ENCODE assay signal across 28 cellular contexts in the genomic region with DNA sequence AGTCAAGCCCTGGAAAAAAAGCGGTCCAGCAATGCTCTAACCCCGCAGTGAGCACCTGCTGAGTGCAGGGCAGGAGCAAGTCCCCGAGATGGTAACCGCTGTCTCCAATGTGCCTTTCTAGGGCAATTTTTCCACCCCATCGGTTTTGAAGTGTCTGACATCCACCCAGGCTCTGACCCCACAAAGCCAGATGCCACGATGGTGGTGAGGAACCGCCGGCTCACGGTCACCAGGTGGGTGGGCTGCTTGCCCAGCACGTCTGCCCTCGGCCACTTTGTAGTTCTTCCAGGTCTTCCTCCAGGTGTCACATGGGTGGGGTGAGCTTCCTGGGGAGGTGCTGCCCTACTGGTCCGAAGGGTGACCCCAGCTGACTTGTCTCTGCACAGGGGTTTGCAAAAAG. TPM values are rescaled to one million over a fixed set of nuclear protein-coding genes. Genes with fewer than 3 reads are reported as not detected.
"Had no signal": no experiment of that assay in that cellular context is flagged by ENCODE, and none has a peak within 500 bp of the region (broad histone marks: within the 10 kb centered on the region; RNA-seq: fewer than 3 reads in every experiment).

No MANE protein-coding gene starts in this region.

- H3K27me3 ChIP-seq: hepatocyte, sigmoid colon, spleen, tibial nerve, uterus had no signal

- ATAC-seq: heart right ventricle; left cardiac atrium; left lobe of liver; left ventricle myocardium superior; lower lobe of right lung; naive thymus-derived CD8-positive, alpha-beta T cell; psoas muscle; right cardiac atrium; stimulated activated effector memory CD8-positive, alpha-beta T cell treated with anti-CD3 and anti-CD28 coated beads, Interleukin-12 subunit alpha, Interleukin-12 subunit beta, amount 100 ng/mL, for 72 hours; stimulated activated naive CD8-positive, alpha-beta T cell treated with anti-CD3 and anti-CD28 coated beads, Interleukin-15, amount 100 ng/mL, for 72 hours had no signal

- H3K4me1 ChIP-seq: heart right ventricle, lower lobe of right lung, parathyroid adenoma, psoas muscle, sigmoid colon, uterus had no signal

- H3K27me3 Mint-ChIP-seq: naive thymus-derived CD8-positive, alpha-beta T cell; stimulated activated naive CD8-positive, alpha-beta T cell treated with anti-CD3 and anti-CD28 coated beads, Interleukin-15, amount 100 ng/mL, for 72 hours had no signal

- H3K36me3 Mint-ChIP-seq: naive thymus-derived CD8-positive, alpha-beta T cell; stimulated activated effector memory CD8-positive, alpha-beta T cell treated with anti-CD3 and anti-CD28 coated beads, Interleukin-12 subunit alpha, Interleukin-12 subunit beta, amount 100 ng/mL, for 72 hours; type B pancreatic cell had no signal

- H3K27ac ChIP-seq: heart right ventricle, hepatocyte, lower lobe of right lung, parathyroid adenoma, psoas muscle, sigmoid colon, tibial nerve, uterus had no signal

- H3K9me3 Mint-ChIP-seq: naive thymus-derived CD8-positive, alpha-beta T cell; stimulated activated effector memory CD8-positive, alpha-beta T cell treated with anti-CD3 and anti-CD28 coated beads, Interleukin-12 subunit alpha, Interleukin-12 subunit beta, amount 100 ng/mL, for 72 hours; stimulated activated naive CD8-positive, alpha-beta T cell treated with anti-CD3 and anti-CD28 coated beads, Interleukin-15, amount 100 ng/mL, for 72 hours; type B pancreatic cell had no signal

- FAIRE-seq: small intestine had no signal

- H3K36me3 ChIP-seq: heart right ventricle, lower lobe of right lung, sigmoid colon, spleen, tibial nerve, uterus had no signal

- H3K4me1 Mint-ChIP-seq: stimulated activated naive CD8-positive, alpha-beta T cell treated with anti-CD3 and anti-CD28 coated beads, Interleukin-15, amount 100 ng/mL, for 72 hours had no signal

- DNase-seq: heart right ventricle; islet precursor cell; left cardiac atrium; left ventricle myocardium superior; lower lobe of right lung; mammary epithelial cell; mesenchymal stem cell; nucleus accumbens; right cardiac atrium; sigmoid colon; small intestine; spleen; stimulated activated CD4-positive, alpha-beta T cell treated with anti-CD3 and anti-CD28 coated beads, Interleukin-4, amount 100 ng/mL, for 24 hours; stimulated activated naive CD4-positive, alpha-beta T cell treated with Interleukin-2 at 50 U/mL for 16 hours; stimulated activated naive CD8-positive, alpha-beta T cell treated with anti-CD3 and anti-CD28 coated beads, Interleukin-15, amount 100 ng/mL, for 72 hours; uterus had no signal

- H3K27ac Mint-ChIP-seq: stimulated activated effector memory CD8-positive, alpha-beta T cell treated with anti-CD3 and anti-CD28 coated beads, Interleukin-12 subunit alpha, Interleukin-12 subunit beta, amount 100 ng/mL, for 72 hours; stimulated activated naive CD8-positive, alpha-beta T cell treated with anti-CD3 and anti-CD28 coated beads, Interleukin-15, amount 100 ng/mL, for 72 hours; type B pancreatic cell had no signal

- H3K4me3 ChIP-seq: heart right ventricle, hepatocyte, lower lobe of right lung, psoas muscle, sigmoid colon, spleen, tibial nerve, uterus had no signal

- H3K4me3 Mint-ChIP-seq: naive thymus-derived CD8-positive, alpha-beta T cell; stimulated activated effector memory CD8-positive, alpha-beta T cell treated with anti-CD3 and anti-CD28 coated beads, Interleukin-12 subunit alpha, Interleukin-12 subunit beta, amount 100 ng/mL, for 72 hours; stimulated activated naive CD8-positive, alpha-beta T cell treated with anti-CD3 and anti-CD28 coated beads, Interleukin-15, amount 100 ng/mL, for 72 hours; type B pancreatic cell had no signal

- H3K9me3 ChIP-seq: heart right ventricle, lower lobe of right lung, psoas muscle, sigmoid colon, spleen, tibial nerve, uterus had no signal

RNA-seq across cellular contexts. Expression of a gene that starts 3.2 kb away (rescaled TPM):
- total RNA-seq: kidney epithelial cell; left ventricle myocardium superior; mammary epithelial cell; naive thymus-derived CD8-positive, alpha-beta T cell; temporal lobe had no signal

RNA-seq across cellular contexts. Expression of a gene that starts 14.0 kb away (rescaled TPM):
- total RNA-seq: heart right ventricle; kidney epithelial cell; left cardiac atrium; left ventricle myocardium superior; lower lobe of right lung; mammary epithelial cell; naive thymus-derived CD8-positive, alpha-beta T cell; osteocyte; psoas muscle; right cardiac atrium; sigmoid colon; temporal lobe; ureter had no signal

RNA-seq across cellular contexts. Expression of a gene that starts 43.4 kb away (rescaled TPM):
- total RNA-seq: kidney epithelial cell, mammary epithelial cell had no signal
